11 cellular contexts compared by ENCODE assay signal in genomic region chr12:124463341-124463861, GRCh38.
A peak's percentile ranks its signal among the peaks of the same experiment; 100 is the strongest.
DNase-seq lines count a peak whose midpoint lies in the region; ATAC-seq and TF ChIP-seq lines count a peak whose summit lies in the region.
"Had no signal": no experiment of that assay in that cellular context is flagged by ENCODE, and none has a peak within 500 bp of the region (broad histone marks: within the 10 kb centered on the region; RNA-seq: fewer than 3 reads in every experiment).

No MANE protein-coding gene starts in this region.

- peaks cover 3% of the 10 kb centered on the region for H3K79me2 ChIP-seq in mesendoderm (ENCODE audit: control insufficient read depth, insufficient read depth, low read length)

- no peak overlapping the region for H3K27ac ChIP-seq in mesendoderm (ENCODE audit: low read depth, low read length)
- H3K27ac ChIP-seq: thoracic aorta had no signal

- no peaks in the 10 kb centered on the region for H3K9me3 Mint-ChIP-seq in activated T-helper 17 cell treated with anti-CD3 and anti-CD28 coated beads, Interleukin-2, amount 50 U/mL, for 72 hours
- peaks cover 20% of the 10 kb centered on the region for H3K9me3 Mint-ChIP-seq in nephron progenitor cell

- H3K79me1 ChIP-seq in mesendoderm (ENCODE audit: low read length), result peaks cover 12% of the 10 kb centered on the region

- H3K9ac ChIP-seq in mesendoderm (ENCODE audit: low read length), result no peak overlapping the region

- H3K27me3 Mint-ChIP-seq in activated T-helper 17 cell treated with anti-CD3 and anti-CD28 coated beads, Interleukin-2, amount 50 U/mL, for 72 hours, result no peaks in the 10 kb centered on the region
- peaks cover 1% of the 10 kb centered on the region for H3K27me3 Mint-ChIP-seq in nephron progenitor cell (ENCODE audit: low read depth, poor library complexity)

- H3K4ac ChIP-seq in mesendoderm (ENCODE audit: low read depth, low read length), result no peak overlapping the region

- H3K4me3 Mint-ChIP-seq in activated T-helper 17 cell treated with anti-CD3 and anti-CD28 coated beads, Interleukin-2, amount 50 U/mL, for 72 hours, result no peak overlapping the region
- no peak overlapping the region for H3K4me3 Mint-ChIP-seq in nephron progenitor cell

- H4K5ac ChIP-seq in mesendoderm (ENCODE audit: low read length), result no peak overlapping the region

- peak overlapping the region; percentile 54 for H3K27ac Mint-ChIP-seq in activated T-helper 17 cell treated with anti-CD3 and anti-CD28 coated beads, Interleukin-2, amount 50 U/mL, for 72 hours
- H3K27ac Mint-ChIP-seq in nephron progenitor cell, result no peak overlapping the region

- no peak for TF ChIP-seq CTCF in nephron progenitor cell (IDR thresholded peaks at IDR 0.05)

- H3K4me1 Mint-ChIP-seq in activated T-helper 17 cell treated with anti-CD3 and anti-CD28 coated beads, Interleukin-2, amount 50 U/mL, for 72 hours, result peaks cover 24% of the 10 kb centered on the region
- H3K4me1 Mint-ChIP-seq in nephron progenitor cell, result peaks cover 18% of the 10 kb centered on the region

- H2AK5ac ChIP-seq in mesendoderm (ENCODE audit: low read length), result no peak overlapping the region

- no peak overlapping the region for H3K4me2 ChIP-seq in mesendoderm (ENCODE audit: low read length)

- no peak overlapping the region for H4K8ac ChIP-seq in mesendoderm (ENCODE audit: low read depth, low read length)

- no peak overlapping the region for H2BK5ac ChIP-seq in mesendoderm (ENCODE audit: low read length)

- peak overlapping the region; percentile 15 for H3K56ac ChIP-seq in mesendoderm (ENCODE audit: low read length)

- H3K36me3 ChIP-seq in mesendoderm (ENCODE audit: control insufficient read depth, insufficient read depth, low read length), result peaks cover 10% of the 10 kb centered on the region

- no peak overlapping the region for H2BK120ac ChIP-seq in mesendoderm (ENCODE audit: low read depth, low read length)

- WGBS in mesendoderm (ENCODE audit: extremely low coverage, insufficient coverage, low lambda C conversion rate), result no CpG with 5 or more reads among the region's 21 CpGs

- H3K4me3 ChIP-seq in mesendoderm (ENCODE audit: low read length), result no peak overlapping the region
- H3K4me3 ChIP-seq: thoracic aorta had no signal

- H2BK15ac ChIP-seq in mesendoderm (replicated peaks; ENCODE audit: low read depth), result no peak overlapping the region

- peaks cover 38% of the 10 kb centered on the region for H3K36me3 Mint-ChIP-seq in activated T-helper 17 cell treated with anti-CD3 and anti-CD28 coated beads, Interleukin-2, amount 50 U/mL, for 72 hours (ENCODE audit: low read depth)
- peaks cover 53% of the 10 kb centered on the region for H3K36me3 Mint-ChIP-seq in nephron progenitor cell (ENCODE audit: low read depth)

- no peaks in the 10 kb centered on the region for H3K27me3 ChIP-seq in mesendoderm (ENCODE audit: insufficient read depth, low read length, poor library complexity)

- peak; percentile 92 for DNase-seq in COLO668 (lab: John Stamatoyannopoulos, UW; ENCODE audit: unreplicated experiment)
- peak; percentile 49 for DNase-seq in NCI-H1694 (lab: John Stamatoyannopoulos, UW)
- DNase-seq in mesendoderm, result no peak
- no peak for DNase-seq in nephron progenitor cell
- DNase-seq: NCI-H1105 treated with DMSO at 0.1 percent for 48 hours; stimulated activated CD4-positive, alpha-beta T cell treated with anti-CD3 and anti-CD28 coated beads, Interleukin-4, amount 100 ng/mL, for 1 hour had no signal

- H3K18ac ChIP-seq in mesendoderm (ENCODE audit: low read length), result no peak overlapping the region

- no peaks in the 10 kb centered on the region for H3K4me1 ChIP-seq in mesendoderm (ENCODE audit: control insufficient read depth, low read depth, low read length)

- H3K23ac ChIP-seq in mesendoderm (ENCODE audit: low read length), result no peak overlapping the region

- no peak for ATAC-seq in activated T-helper 17 cell treated with anti-CD3 and anti-CD28 coated beads, Interleukin-2, amount 50 U/mL, for 72 hours (replicated peaks)
- no peak for ATAC-seq in HG03045 (IDR thresholded peaks at IDR 0.05; ENCODE audit: unreplicated experiment)
- no peak for ATAC-seq in HG02852 (IDR thresholded peaks at IDR 0.05; ENCODE audit: unreplicated experiment)
- ATAC-seq in HG02610 (IDR thresholded peaks at IDR 0.05; ENCODE audit: unreplicated experiment), result no peak

Comparison
In these comparisons a context has a peak if more than half of its experiments do, and no peak if none do; other contexts are left out.
1. DNase-seq: peak in COLO668 (single experiment) and NCI-H1694 (single experiment); none in mesendoderm (single experiment) and nephron progenitor cell (single experiment).